1 cellular context compared by ENCODE assay signal in genomic region chrX:72340572-72340971, GRCh38.
TF ChIP-seq lines count a peak whose summit lies in the region.

No MANE protein-coding gene starts in this region.

TF ChIP-seq in endothelial cell of umbilical vein, 7 proteins besides CTCF, POLR2A, EP300 and RAD21:
- TF ChIP-seq FOS (IDR thresholded peaks at IDR 0.05; ENCODE audit: borderline replicate concordance, insufficient read depth, low read length): no peak
- TF ChIP-seq MAX (IDR thresholded peaks at IDR 0.05; ENCODE audit: insufficient read depth, insufficient read length): no peak
- TF ChIP-seq JUN (IDR thresholded peaks at IDR 0.05; ENCODE audit: borderline replicate concordance, insufficient read depth, insufficient read length, low read depth): no peak
- no peak for TF ChIP-seq GATA2 (IDR thresholded peaks at IDR 0.05; ENCODE audit: insufficient read depth, insufficient read length, low read depth, low read length)
- no peak for TF ChIP-seq EZH2 (IDR thresholded peaks at IDR 0.05; ENCODE audit: borderline replicate concordance, low read depth, low read length, severe bottlenecking)
- TF ChIP-seq POLR2AphosphoS5 (IDR thresholded peaks at IDR 0.05; ENCODE audit: insufficient read depth, low read depth, low read length): no peak
- TF ChIP-seq MYC (IDR thresholded peaks at IDR 0.05; ENCODE audit: low read depth, low read length): no peak
